1 cellular context compared by ENCODE assay signal in genomic region chr7:151133266-151133985, GRCh38.
TF ChIP-seq lines count a peak whose summit lies in the region.

No MANE protein-coding gene starts in this region.

TF ChIP-seq in K562, 482 proteins besides CTCF, POLR2A, EP300 and RAD21:
- TF ChIP-seq CBX3 (IDR thresholded peaks at IDR 0.05; ENCODE audit: borderline replicate concordance in 1 of 2, low read length in 2 of 2) (peak in 1 of 2 experiments; percentile 28; a peak in 1 of 3 replicates), SRSF9 (IDR thresholded peaks at IDR 0.05; ENCODE audit: borderline replicate concordance, low read depth, low read length) (no peak), ZBTB33 (CRISPR knock-in tag; IDR thresholded peaks at IDR 0.05) (peak; percentile 99), CGGBP1 (CRISPR knock-in tag; IDR thresholded peaks at IDR 0.05) (no peak), CTCFL (IDR thresholded peaks at IDR 0.05; ENCODE audit: borderline replicate concordance, insufficient read depth, low read depth, low read length, poor library complexity, severe bottlenecking) (no peak), CEBPZ (IDR thresholded peaks at IDR 0.05; ENCODE audit: borderline replicate concordance, low read depth, low read length) (no peak), TAL1 (IDR thresholded peaks at IDR 0.05) (no peak), HNRNPUL1 (IDR thresholded peaks at IDR 0.05; ENCODE audit: low read length) (no peak), EGR1 (conservative IDR thresholded peaks at IDR 0.05) (no peak), ID3 (CRISPR knock-in tag; IDR thresholded peaks at IDR 0.05) (no peak), ID3 (tag; IDR thresholded peaks at IDR 0.05) (no peak), TOE1 (IDR thresholded peaks at IDR 0.05; ENCODE audit: borderline replicate concordance) (no peak), TOE1 (CRISPR knock-in tag; IDR thresholded peaks at IDR 0.05; ENCODE audit: borderline replicate concordance, low read depth) (no peak), SMAD2 (IDR thresholded peaks at IDR 0.05; ENCODE audit: low read depth, low read length) (no peak), ZNF212 (CRISPR knock-in tag; IDR thresholded peaks at IDR 0.05) (no peak)
